8 cellular contexts compared by ENCODE assay signal in genomic region chr13:52158629-52159158, GRCh38. TPM values are rescaled to one million over a fixed set of nuclear protein-coding genes. Genes with fewer than 3 reads are reported as not detected.
DNase-seq lines count a peak whose midpoint lies in the region; ATAC-seq, FAIRE-seq and TF ChIP-seq lines count a peak whose summit lies in the region.

No MANE protein-coding gene starts in this region.

- H3K9me3 ChIP-seq in Peyer's patch = no peaks in the 10 kb centered on the region
- H3K9me3 ChIP-seq in upper lobe of right lung = no peaks in the 10 kb centered on the region

- POLR2A ChIA-PET in HEK293T (lab: Yijun Ruan, JAX) = no interaction called here

- H3K4me3 ChIP-seq in Peyer's patch (peak overlapping the region; percentile 62 to 93 (median 84)), upper lobe of right lung (peak overlapping the region; percentile 84)

- H3K4me1 ChIP-seq in Peyer's patch = peaks cover 0 to 63% (median 4%) of the 10 kb centered on the region in 4 donors
- H3K4me1 ChIP-seq in upper lobe of right lung = peaks cover 7% of the 10 kb centered on the region

- H3K36me3 ChIP-seq in Peyer's patch (no peaks in the 10 kb centered on the region), upper lobe of right lung (no peaks in the 10 kb centered on the region)

- no peak for DNase-seq in GM12891 (ENCODE audit: insufficient read length, low spot score)
- peak; percentile 8 for DNase-seq in HEK293T (ENCODE audit: extremely low spot score)
- DNase-seq in Peyer's patch = peak in 2 of 3 donors; percentile 27 to 50
- DNase-seq in effector memory CD8-positive, alpha-beta T cell = peak in 1 of 3 experiments; percentile 1
- DNase-seq in memory B cell (ENCODE audit: low spot score in 2 of 2) = peak in 1 of 2 donors; percentile 6
- DNase-seq in upper lobe of right lung = no peak
- no peak for DNase-seq in GM12892 (ENCODE audit: insufficient read length)
- no peak for DNase-seq in posterior vena cava (ENCODE audit: low spot score)

- H3K27me3 ChIP-seq in Peyer's patch = no peaks in the 10 kb centered on the region
- no peaks in the 10 kb centered on the region for H3K27me3 ChIP-seq in upper lobe of right lung

- H3K9me3 Mint-ChIP-seq in effector memory CD8-positive, alpha-beta T cell = no peaks in the 10 kb centered on the region
- H3K9me3 Mint-ChIP-seq in memory B cell = no peaks in the 10 kb centered on the region

- peak overlapping the region; percentile 81 to 83 for H3K4me3 Mint-ChIP-seq in effector memory CD8-positive, alpha-beta T cell
- peak overlapping the region; percentile 87 for H3K4me3 Mint-ChIP-seq in memory B cell

- no peaks in the 10 kb centered on the region for H3K27me3 Mint-ChIP-seq in effector memory CD8-positive, alpha-beta T cell
- H3K27me3 Mint-ChIP-seq in memory B cell = peaks cover 2% of the 10 kb centered on the region

- peaks cover 18 to 28% of the 10 kb centered on the region in 2 donors for H3K4me1 Mint-ChIP-seq in effector memory CD8-positive, alpha-beta T cell (ENCODE audit: low read depth in 2 of 2)
- peaks cover 16% of the 10 kb centered on the region for H3K4me1 Mint-ChIP-seq in memory B cell

- no peak for ATAC-seq in effector memory CD8-positive, alpha-beta T cell (replicated peaks)
- ATAC-seq in memory B cell (ENCODE audit: low read depth) (peak; percentile 3), upper lobe of right lung (peak; percentile 49)

- H3K36me3 Mint-ChIP-seq in effector memory CD8-positive, alpha-beta T cell (ENCODE audit: insufficient read depth) = no peaks in the 10 kb centered on the region
- H3K36me3 Mint-ChIP-seq in memory B cell = no peaks in the 10 kb centered on the region

- CTCF ChIA-PET in HEK293T (lab: Yijun Ruan, JAX) = no interaction called here

- FAIRE-seq in GM12891 (lab: Jason Lieb, UNC) = peak; percentile 69
- FAIRE-seq in GM12892 (lab: Jason Lieb, UNC) = no peak

- peak overlapping the region; percentile 80 to 90 for H3K27ac Mint-ChIP-seq in effector memory CD8-positive, alpha-beta T cell
- H3K27ac Mint-ChIP-seq in memory B cell = peak overlapping the region; percentile 75

- no peak for TF ChIP-seq POLR2A in GM12891 (IDR thresholded peaks at IDR 0.05; ENCODE audit: low read depth, low read length)
- no peak for TF ChIP-seq POLR2A in Peyer's patch (IDR thresholded peaks at IDR 0.05)
- no peak for TF ChIP-seq POLR2A in GM12892 (IDR thresholded peaks at IDR 0.05; ENCODE audit: low read depth, low read length)

- TF ChIP-seq CTCF in Peyer's patch (IDR thresholded peaks at IDR 0.05) (no peak), upper lobe of right lung (IDR thresholded peaks at IDR 0.05) (no peak)

- H3K27ac ChIP-seq in Peyer's patch = peak overlapping the region; percentile 76 to 93 (median 82)
- H3K27ac ChIP-seq in upper lobe of right lung = peak overlapping the region; percentile 87

- intact Hi-C loops in upper lobe of right lung (cut with DNase I) (no loop called here), posterior vena cava (cut with DNase I) (loop anchor here in 1 of 2 donors (1.0 kb wide), 1 partner anchor 20 kb away; no protein-coding TSS in a partner anchor)

TF ChIP-seq in GM12891, 5 proteins besides CTCF, POLR2A, EP300 and RAD21:
- TF ChIP-seq SPI1 (IDR thresholded peaks at IDR 0.05; ENCODE audit: low read depth, low read length) (peak; percentile 88), PAX5 (IDR thresholded peaks at IDR 0.05; ENCODE audit: insufficient read depth, low read length, severe bottlenecking) (no peak)

TF ChIP-seq in HEK293T, 16 proteins besides CTCF, POLR2A, EP300 and RAD21:
- TF ChIP-seq SUZ12 (IDR thresholded peaks at IDR 0.05) (no peak), L3MBTL2 (conservative IDR thresholded peaks at IDR 0.05) (peak; percentile 28; the same call in 1 of the 2 replicates)

RNA-seq across cellular contexts. Expression of gene NEK3, which starts 0.7 kb away (rescaled TPM):
- polyA plus RNA-seq in GM12891 (2012; ENCODE audit: low read depth, missing spikeins) = 2.6 TPM
- total RNA-seq in Peyer's patch (10 to 100 TPM; 26.6 to 78.2 (median 36.2) TPM), upper lobe of right lung (11.7 TPM), posterior vena cava (10 to 100 TPM; 12.2 to 17.3 TPM)
- polyA plus RNA-seq in GM12892 (2012; ENCODE audit: missing spikeins) = 2.9 TPM

RNA-seq across cellular contexts. Expression of gene NEK5, which starts 29.8 kb away (rescaled TPM):
- polyA plus RNA-seq in GM12891 (2012; ENCODE audit: low read depth, missing spikeins) = 0.05 TPM
- total RNA-seq in Peyer's patch (under 1 TPM in 1 of 4 donors, not detected in 3; 0.27 TPM), upper lobe of right lung (0.52 TPM), posterior vena cava (under 1 TPM; 0.29 to 0.42 TPM)
- 0.30 TPM for polyA plus RNA-seq in GM12892 (2012; ENCODE audit: missing spikeins)

Comparison
In these comparisons a context has a peak if more than half of its experiments do, and no peak if none do; other contexts are left out.
1. DNase-seq: peak in HEK293T (single experiment) and Peyer's patch (2 of 3); none in GM12891 (single experiment), upper lobe of right lung (single experiment), GM12892 (single experiment) and posterior vena cava (single experiment).